Comparison of ENCODE assay signal across 3 cellular contexts in the genomic region with DNA sequence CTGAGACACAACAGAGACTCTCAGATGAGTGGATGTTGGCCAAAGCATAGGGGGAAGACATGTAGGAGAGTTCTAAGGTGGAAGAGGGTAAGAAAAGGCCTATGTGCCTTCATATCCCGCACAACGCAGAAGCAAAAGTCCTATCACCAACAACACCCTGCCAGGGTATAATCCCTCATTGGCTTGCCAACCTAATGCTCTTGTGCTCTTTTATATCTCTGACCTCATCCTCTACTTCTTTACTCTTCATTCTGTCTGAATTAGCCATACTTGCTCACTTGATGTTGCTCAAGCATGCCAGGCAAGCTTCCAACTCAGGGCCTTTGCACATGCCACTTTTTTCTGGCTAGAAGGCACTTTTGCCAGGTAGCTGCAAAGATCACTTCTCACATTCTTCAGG.
"Had no signal": no experiment of that assay in that cellular context is flagged by ENCODE, and none has a peak within 500 bp of the region (broad histone marks: within the 10 kb centered on the region; RNA-seq: fewer than 3 reads in every experiment).

No MANE protein-coding gene starts in this region.

- ATAC-seq: GM12878 had no signal

- H3K4me3 ChIP-seq: GM12878 had no signal

- DNase-seq: GDM1, GF-D8 had no signal
